4 cellular contexts compared by ENCODE assay signal in genomic region chr5:5957737-5958136, GRCh38.
"Had no signal": no experiment of that assay in that cellular context is flagged by ENCODE, and none has a peak within 500 bp of the region (broad histone marks: within the 10 kb centered on the region; RNA-seq: fewer than 3 reads in every experiment).

No MANE protein-coding gene starts in this region.

- FAIRE-seq: K562 had no signal

- ATAC-seq: K562 had no signal

- DNase-seq: KBM-7, KG1 had no signal

- H3K4me3 ChIP-seq: K562 had no signal

- H3K27ac ChIP-seq: HL-60 had no signal
